In genomic region chr2:197387179-197387578, GRCh38 we compare ENCODE assay signal across 8 cellular contexts.
"Had no signal": no experiment of that assay in that cellular context is flagged by ENCODE, and none has a peak within 500 bp of the region (broad histone marks: within the 10 kb centered on the region; RNA-seq: fewer than 3 reads in every experiment).

No MANE protein-coding gene starts in this region.

- H3K4me1 ChIP-seq: HAP-1 had no signal

- H3K4me3 ChIP-seq: HAP-1, K562 had no signal

- FAIRE-seq: K562 had no signal

- H3K9me3 ChIP-seq: HAP-1 had no signal

- H3K27ac ChIP-seq: HL-60 had no signal

- DNase-seq: GOT3, H7, HFFc6, IMR-90 had no signal

- ATAC-seq: HCT116, K562 had no signal
